In genomic region chr17:47295037-47295873, GRCh38 we compare ENCODE assay signal across 16 cellular contexts. TPM values are rescaled to one million over a fixed set of nuclear protein-coding genes. Genes with fewer than 3 reads are reported as not detected.
DNase-seq lines count a peak whose midpoint lies in the region; ATAC-seq and TF ChIP-seq lines count a peak whose summit lies in the region.
"Had no signal": no experiment of that assay in that cellular context is flagged by ENCODE, and none has a peak within 500 bp of the region (broad histone marks: within the 10 kb centered on the region; RNA-seq: fewer than 3 reads in every experiment).

No MANE protein-coding gene starts in this region.

- BruUV-seq in Panc1 (replicated peaks; lab: Mats Ljungman, UMichigan) = no TSS peak

- H3K36me3 ChIP-seq in Panc1 (ENCODE audit: control insufficient read depth, insufficient read depth, low read length) (no peaks in the 10 kb centered on the region), muscle layer of colon (ENCODE audit: insufficient read depth, low read length) (peaks cover 68% of the 10 kb centered on the region)

- peaks cover 2% of the 10 kb centered on the region for H3K27me3 Mint-ChIP-seq in activated CD4-positive, alpha-beta memory T cell treated with anti-CD3 and anti-CD28 coated beads for 36 hours

- ATAC-seq in Panc1 = no peak

- POLR2A ChIA-PET in Panc1 (lab: Charles Lee) = no interaction called here
- POLR2A ChIA-PET in activated CD4-positive, alpha-beta memory T cell treated with anti-CD3 and anti-CD28 coated beads for 36 hours (lab: Charles Lee) = no interaction called here

- H3K4me3 ChIP-seq in Panc1 (ENCODE audit: low read depth in 2 of 2, low read length in 2 of 2) (no peak overlapping the region), muscle layer of colon (ENCODE audit: low read depth in 1 of 2, low read length in 2 of 2) (no peak overlapping the region)
- H3K4me3 ChIP-seq: GM23248 had no signal

- no peak overlapping the region for H3K4me3 Mint-ChIP-seq in activated CD4-positive, alpha-beta memory T cell treated with anti-CD3 and anti-CD28 coated beads for 36 hours
- H3K4me3 Mint-ChIP-seq: activated naive CD4-positive, alpha-beta T cell treated with anti-CD3 and anti-CD28 coated beads, Interleukin-2, amount 10 ng/mL, durations not matched to agents 7 days and 5 days had no signal

- CTCF ChIA-PET in Panc1 (lab: Charles Lee) = no interaction called here
- CTCF ChIA-PET in activated CD4-positive, alpha-beta memory T cell treated with anti-CD3 and anti-CD28 coated beads for 36 hours (lab: Charles Lee) = no interaction called here

- H3K27ac ChIP-seq in Panc1 (ENCODE audit: low read length) (peak overlapping the region; percentile 12; the same call in 1 of the 2 replicates), cingulate gyrus (ENCODE audit: low read depth, low read length) (peak overlapping the region; percentile 88), muscle layer of colon (ENCODE audit: low read depth, low read length) (no peak overlapping the region)
- H3K27ac ChIP-seq: GM23248, KMS-11, VCaP had no signal

- H3K4me1 Mint-ChIP-seq in activated CD4-positive, alpha-beta memory T cell treated with anti-CD3 and anti-CD28 coated beads for 36 hours (ENCODE audit: low read depth) = peaks cover 3% of the 10 kb centered on the region
- H3K4me1 Mint-ChIP-seq: activated naive CD4-positive, alpha-beta T cell treated with anti-CD3 and anti-CD28 coated beads, Interleukin-2, amount 10 ng/mL, durations not matched to agents 7 days and 5 days had no signal

- no peak overlapping the region for H3K27ac Mint-ChIP-seq in activated CD4-positive, alpha-beta memory T cell treated with anti-CD3 and anti-CD28 coated beads for 36 hours
- H3K27ac Mint-ChIP-seq: activated naive CD4-positive, alpha-beta T cell treated with anti-CD3 and anti-CD28 coated beads, Interleukin-2, amount 10 ng/mL, durations not matched to agents 7 days and 5 days had no signal

- TF ChIP-seq CTCF in Panc1 (IDR thresholded peaks at IDR 0.05) = no peak

- no peaks in the 10 kb centered on the region for H3K36me3 Mint-ChIP-seq in activated CD4-positive, alpha-beta memory T cell treated with anti-CD3 and anti-CD28 coated beads for 36 hours
- H3K36me3 Mint-ChIP-seq: activated naive CD4-positive, alpha-beta T cell treated with anti-CD3 and anti-CD28 coated beads, Interleukin-2, amount 10 ng/mL, durations not matched to agents 7 days and 5 days; CD4-positive, CD25-positive, alpha-beta regulatory T cell had no signal

- DNase-seq in Panc1 (ENCODE audit: low read depth, low spot score) = no peak
- DNase-seq in superior temporal gyrus (ENCODE audit: extremely low spot score) = peak; percentile 53
- DNase-seq in COLO668 (lab: John Stamatoyannopoulos, UW; ENCODE audit: unreplicated experiment) = no peak
- DNase-seq in activated CD4-positive, alpha-beta memory T cell treated with anti-CD3 and anti-CD28 coated beads for 36 hours = no peak
- no peak for DNase-seq in hepatic stellate cell (ENCODE audit: low spot score)
- no peak for DNase-seq in SW 1271 (lab: John Stamatoyannopoulos, UW)
- DNase-seq: activated naive CD4-positive, alpha-beta T cell treated with anti-CD3 and anti-CD28 coated beads, Interleukin-2, amount 10 ng/mL, durations not matched to agents 7 days and 5 days; CD4-positive, CD25-positive, alpha-beta regulatory T cell; NCI-H1436; NCI-H446 treated with DMSO at 0.1 percent for 48 hours had no signal

- intact Hi-C loops in Panc1 (cut with micrococcal nuclease; ENCODE audit: unreplicated experiment) = no loop called here
- intact Hi-C loops in activated CD4-positive, alpha-beta memory T cell treated with anti-CD3 and anti-CD28 coated beads for 36 hours (cut with micrococcal nuclease) = no loop called here

- H3K9ac ChIP-seq in muscle layer of colon (ENCODE audit: low read length) = peak overlapping the region; percentile 28
- H3K9ac ChIP-seq: GM23248, KMS-11 had no signal

- H3K4me1 ChIP-seq in Panc1 (ENCODE audit: control insufficient read depth, insufficient read depth, low read length) = peaks cover 3% of the 10 kb centered on the region; the same call in 1 of the 2 replicates
- peaks cover 24% of the 10 kb centered on the region for H3K4me1 ChIP-seq in muscle layer of colon (ENCODE audit: insufficient read depth, low read length)

- H3K9me3 Mint-ChIP-seq in activated CD4-positive, alpha-beta memory T cell treated with anti-CD3 and anti-CD28 coated beads for 36 hours = no peaks in the 10 kb centered on the region
- H3K9me3 Mint-ChIP-seq: activated naive CD4-positive, alpha-beta T cell treated with anti-CD3 and anti-CD28 coated beads, Interleukin-2, amount 10 ng/mL, durations not matched to agents 7 days and 5 days; CD4-positive, CD25-positive, alpha-beta regulatory T cell had no signal

- H3K27me3 ChIP-seq in Panc1 (ENCODE audit: control insufficient read depth, insufficient read depth, low read length) = no peaks in the 10 kb centered on the region
- H3K27me3 ChIP-seq in muscle layer of colon (ENCODE audit: control insufficient read depth in 1 of 2, insufficient read depth in 2 of 2, low read length in 2 of 2) = no peaks in the 10 kb centered on the region

- H3K9me3 ChIP-seq in Panc1 (ENCODE audit: control insufficient read depth, insufficient read depth, low read depth, low read length) (no peaks in the 10 kb centered on the region), muscle layer of colon (ENCODE audit: low read length) (no peaks in the 10 kb centered on the region)

- in situ Hi-C loops in Panc1 (cut with HindIII; ENCODE audit: low pct_unique_long_range_greater_than_20kb, low sequenced_read_pairs) = no loop called here

RNA-seq across cellular contexts. Expression of gene EFCAB13, which starts 28.5 kb away (rescaled TPM):
- total RNA-seq in Panc1 (2021; ENCODE audit: unreplicated experiment) = 7.1 TPM
- 3.0 TPM for polyA plus RNA-seq in Panc1 (2012; ENCODE audit: insufficient read length)
- total RNA-seq in activated CD4-positive, alpha-beta memory T cell treated with anti-CD3 and anti-CD28 coated beads for 36 hours = 1 to 10 TPM; 4.6 to 7.8 TPM

RNA-seq across cellular contexts. Expression of gene ITGB3, which starts 41.6 kb away (rescaled TPM):
- total RNA-seq in Panc1 (2021; ENCODE audit: unreplicated experiment) = 17.6 TPM
- polyA plus RNA-seq in Panc1 (2012; ENCODE audit: insufficient read length) = 12.8 TPM
- not detected for total RNA-seq in activated CD4-positive, alpha-beta memory T cell treated with anti-CD3 and anti-CD28 coated beads for 36 hours
- total RNA-seq: OCI-LY7 had no signal

Comparison
In these comparisons a context has a peak if more than half of its experiments do, and no peak if none do; other contexts are left out.
1. RNA of gene ITGB3, which starts 41.6 kb away (total RNA-seq): 17.6 TPM in Panc1 (single experiment); not detected in activated CD4-positive, alpha-beta memory T cell treated with anti-CD3 and anti-CD28 coated beads for 36 hours; every median in the first group is over 10 times any median in the second.